Comparison of ENCODE assay signal across 10 cellular contexts in genomic region chr2:72888438-72889202, GRCh38. TPM values are rescaled to one million over a fixed set of nuclear protein-coding genes. Genes with fewer than 3 reads are reported as not detected.
A peak's percentile ranks its signal among the peaks of the same experiment; 100 is the strongest.
DNase-seq lines count a peak whose midpoint lies in the region; ATAC-seq, FAIRE-seq and TF ChIP-seq lines count a peak whose summit lies in the region.
"Had no signal": no experiment of that assay in that cellular context is flagged by ENCODE, and none has a peak within 500 bp of the region (broad histone marks: within the 10 kb centered on the region; RNA-seq: fewer than 3 reads in every experiment).

No MANE protein-coding gene starts in this region.

- H3K9me3 Mint-ChIP-seq in activated CD8-positive, alpha-beta T cell treated with anti-CD3 and anti-CD28 coated beads for 36 hours: no peaks in the 10 kb centered on the region
- H3K9me3 Mint-ChIP-seq in activated CD8-positive, alpha-beta T cell treated with anti-CD3 and anti-CD28 coated beads, Interleukin-2, amount 10 ng/mL, durations not matched to agents 7 days and 5 days (ENCODE audit: insufficient read depth): no peaks in the 10 kb centered on the region
- no peaks in the 10 kb centered on the region for H3K9me3 Mint-ChIP-seq in activated CD4-positive, alpha-beta memory T cell treated with anti-CD3 and anti-CD28 coated beads, Interleukin-2, amount 10 ng/mL, durations not matched to agents 7 days and 5 days

- CTCF ChIA-PET in activated CD8-positive, alpha-beta T cell treated with anti-CD3 and anti-CD28 coated beads for 36 hours (lab: Charles Lee): interaction anchor here (0.6 to 3.2 kb wide), 30 partner anchors 9 to 268 kb away, joined by 3 to 33 read pairs (median 5); partner anchors contain the start of gene EMX1
- CTCF ChIA-PET in activated CD8-positive, alpha-beta T cell treated with anti-CD3 and anti-CD28 coated beads, Interleukin-2, amount 10 ng/mL, durations not matched to agents 7 days and 5 days (lab: Charles Lee): interaction anchor here (0.7 to 3.2 kb wide), 14 partner anchors 20 to 304 kb away, joined by 3 to 18 read pairs (median 5); partner anchors contain the start of gene EMX1
- CTCF ChIA-PET in activated CD4-positive, alpha-beta memory T cell treated with anti-CD3 and anti-CD28 coated beads, Interleukin-2, amount 10 ng/mL, durations not matched to agents 7 days and 5 days (lab: Charles Lee): interaction anchor here (0.6 to 3.1 kb wide), 22 partner anchors 12 to 405 kb away, joined by 3 to 15 read pairs (median 4); partner anchors contain the start of gene EGR4
- CTCF ChIA-PET in HepG2 (lab: Yijun Ruan, JAX; ENCODE audit: low intra/inter-chr PET ratio, low total read pairs): interaction anchor here (1.2 to 3.3 kb wide), 3 partner anchors 26 to 118 kb away, joined by 3 to 14 read pairs (median 13); no protein-coding TSS in a partner anchor

- H3K4me1 ChIP-seq in HepG2 (ENCODE audit: insufficient read depth, low read length) (peaks cover 42% of the 10 kb centered on the region), subcutaneous abdominal adipose tissue (ENCODE audit: control insufficient read depth in 5 of 5, insufficient read depth in 5 of 5, low read length in 5 of 5) (peaks cover 2 to 47% (median 27%) of the 10 kb centered on the region in 5 donors)

- H3K36me3 ChIP-seq in HepG2 (replicated peaks in 1 of 2; ENCODE audit: control insufficient read depth in 1 of 2, insufficient read depth in 2 of 2, low read length in 2 of 2) (peaks cover 9 to 20% of the 10 kb centered on the region in 2 experiments), subcutaneous abdominal adipose tissue (ENCODE audit: control insufficient read depth in 5 of 5, insufficient read depth in 5 of 5, low read length in 5 of 5) (peaks cover 0 to 29% (median 15%) of the 10 kb centered on the region in 5 donors)

- in situ Hi-C loops in HepG2 (cut with HindIII; ENCODE audit: extremely low pct_ligation_motif_present, low pct_unique_long_range_greater_than_20kb): no loop called here

- no peak; the same call in 1 of the 2 replicates for TF ChIP-seq RAD21 in HepG2 (CRISPR knock-in tag; IDR thresholded peaks at IDR 0.05)

- POLR2A ChIA-PET in activated CD8-positive, alpha-beta T cell treated with anti-CD3 and anti-CD28 coated beads for 36 hours (lab: Charles Lee): no interaction called here
- POLR2A ChIA-PET in activated CD8-positive, alpha-beta T cell treated with anti-CD3 and anti-CD28 coated beads, Interleukin-2, amount 10 ng/mL, durations not matched to agents 7 days and 5 days (lab: Charles Lee): interaction anchor here (0.6 kb wide), 1 partner anchor 43 kb away, joined by 3 read pairs; no protein-coding TSS in a partner anchor
- POLR2A ChIA-PET in activated CD4-positive, alpha-beta memory T cell treated with anti-CD3 and anti-CD28 coated beads, Interleukin-2, amount 10 ng/mL, durations not matched to agents 7 days and 5 days (lab: Charles Lee): no interaction called here
- POLR2A ChIA-PET in HepG2 (lab: Yijun Ruan, JAX): interaction anchor here (0.9 to 2.2 kb wide), 5 partner anchors 28 to 183 kb away, joined by 3 to 13 read pairs (median 3); partner anchors contain the start of genes EMX1 and SFXN5

- H3K27ac Mint-ChIP-seq in activated CD8-positive, alpha-beta T cell treated with anti-CD3 and anti-CD28 coated beads for 36 hours: no peak overlapping the region
- H3K27ac Mint-ChIP-seq in activated CD8-positive, alpha-beta T cell treated with anti-CD3 and anti-CD28 coated beads, Interleukin-2, amount 10 ng/mL, durations not matched to agents 7 days and 5 days: no peak overlapping the region
- no peak overlapping the region for H3K27ac Mint-ChIP-seq in activated CD4-positive, alpha-beta memory T cell treated with anti-CD3 and anti-CD28 coated beads, Interleukin-2, amount 10 ng/mL, durations not matched to agents 7 days and 5 days

- H3K4me3 ChIP-seq in HepG2 (replicated peaks in 1 of 3; ENCODE audit: insufficient read depth in 1 of 3, low read depth in 2 of 3, low read length in 3 of 3): peak overlapping the region; percentile 66 to 79 (median 70)
- H3K4me3 ChIP-seq in subcutaneous abdominal adipose tissue (ENCODE audit: low read depth in 1 of 5, low read length in 5 of 5): peak overlapping the region; percentile 72 to 81 (median 76)

- peak; percentile 36 to 63; a peak in 3 of 4 replicates for TF ChIP-seq POLR2A in HepG2 (IDR thresholded peaks at IDR 0.05; ENCODE audit: insufficient read depth in 1 of 2, low read depth in 2 of 2, low read length in 2 of 2)

- TF ChIP-seq CTCF in activated CD8-positive, alpha-beta T cell treated with anti-CD3 and anti-CD28 coated beads for 36 hours (IDR thresholded peaks at IDR 0.05): no peak
- no peak for TF ChIP-seq CTCF in HepG2 (CRISPR knock-in tag; IDR thresholded peaks at IDR 0.05)

- peaks cover 11% of the 10 kb centered on the region for H3K36me3 Mint-ChIP-seq in activated CD8-positive, alpha-beta T cell treated with anti-CD3 and anti-CD28 coated beads for 36 hours (ENCODE audit: low read depth)
- no peaks in the 10 kb centered on the region for H3K36me3 Mint-ChIP-seq in activated CD8-positive, alpha-beta T cell treated with anti-CD3 and anti-CD28 coated beads, Interleukin-2, amount 10 ng/mL, durations not matched to agents 7 days and 5 days (ENCODE audit: low read depth)
- H3K36me3 Mint-ChIP-seq in activated CD4-positive, alpha-beta memory T cell treated with anti-CD3 and anti-CD28 coated beads, Interleukin-2, amount 10 ng/mL, durations not matched to agents 7 days and 5 days (ENCODE audit: low read depth): no peaks in the 10 kb centered on the region

- no peak overlapping the region for H2AFZ ChIP-seq in HepG2 (ENCODE audit: low read length)

- peak overlapping the region; percentile 69 for H3K27ac ChIP-seq in HepG2 (ENCODE audit: extremely low read length, insufficient read depth, low read length)
- no peak overlapping the region for H3K27ac ChIP-seq in subcutaneous abdominal adipose tissue (ENCODE audit: low read depth, low read length)

- DNase-seq in activated CD8-positive, alpha-beta T cell treated with anti-CD3 and anti-CD28 coated beads for 36 hours: no peak
- no peak for DNase-seq in activated CD8-positive, alpha-beta T cell treated with anti-CD3 and anti-CD28 coated beads, Interleukin-2, amount 10 ng/mL, durations not matched to agents 7 days and 5 days
- no peak for DNase-seq in activated CD4-positive, alpha-beta memory T cell treated with anti-CD3 and anti-CD28 coated beads, Interleukin-2, amount 10 ng/mL, durations not matched to agents 7 days and 5 days
- DNase-seq in HepG2 (ENCODE audit: low spot score): peak; percentile 87
- DNase-seq in NCI-H345 treated with DMSO at 0.1 percent for 48 hours (lab: John Stamatoyannopoulos, UW; ENCODE audit: unreplicated experiment): no peak

- H3K27me3 Mint-ChIP-seq in activated CD8-positive, alpha-beta T cell treated with anti-CD3 and anti-CD28 coated beads for 36 hours: peaks cover 46% of the 10 kb centered on the region
- peaks cover 36% of the 10 kb centered on the region for H3K27me3 Mint-ChIP-seq in activated CD8-positive, alpha-beta T cell treated with anti-CD3 and anti-CD28 coated beads, Interleukin-2, amount 10 ng/mL, durations not matched to agents 7 days and 5 days (ENCODE audit: low read depth)
- peaks cover 42% of the 10 kb centered on the region for H3K27me3 Mint-ChIP-seq in activated CD4-positive, alpha-beta memory T cell treated with anti-CD3 and anti-CD28 coated beads, Interleukin-2, amount 10 ng/mL, durations not matched to agents 7 days and 5 days

- ATAC-seq in activated CD8-positive, alpha-beta T cell treated with anti-CD3 and anti-CD28 coated beads for 36 hours: no peak
- no peak for ATAC-seq in activated CD8-positive, alpha-beta T cell treated with anti-CD3 and anti-CD28 coated beads, Interleukin-2, amount 10 ng/mL, durations not matched to agents 7 days and 5 days
- ATAC-seq in HepG2 (peak; percentile 65), HG03378 (IDR thresholded peaks at IDR 0.05; ENCODE audit: unreplicated experiment) (no peak), HG02571 (IDR thresholded peaks at IDR 0.05; ENCODE audit: unreplicated experiment) (no peak)

- intact Hi-C loops in activated CD8-positive, alpha-beta T cell treated with anti-CD3 and anti-CD28 coated beads for 36 hours (cut with micrococcal nuclease): no loop called here
- intact Hi-C loops in HepG2 (cut with micrococcal nuclease; ENCODE audit: unreplicated experiment): loop anchor here (1.0 kb wide), 1 partner anchor 117 kb away; no protein-coding TSS in a partner anchor

- peak in 1 of 2 experiments; percentile 72; a peak in 2 of 4 replicates for TF ChIP-seq EP300 in HepG2 (IDR thresholded peaks at IDR 0.05; ENCODE audit: low read depth in 2 of 2, low read length in 2 of 2)
- TF ChIP-seq EP300 in HepG2 (CRISPR knock-in tag; IDR thresholded peaks at IDR 0.05; ENCODE audit: borderline replicate concordance): peak; percentile 17; the same call in 1 of the 2 replicates

- H3K9me3 ChIP-seq in HepG2 (ENCODE audit: low read length) (no peaks in the 10 kb centered on the region), subcutaneous abdominal adipose tissue (ENCODE audit: control insufficient read depth in 5 of 5, low read length in 5 of 5) (no peaks in the 10 kb centered on the region)
- H3K9me3 ChIP-seq: testis had no signal

- no peaks in the 10 kb centered on the region; a peak in 1 of 5 replicates for H3K27me3 ChIP-seq in HepG2 (ENCODE audit: control insufficient read depth in 1 of 2, insufficient read depth in 2 of 2, low read length in 2 of 2)
- H3K27me3 ChIP-seq in subcutaneous abdominal adipose tissue (ENCODE audit: control insufficient read depth in 5 of 5, insufficient read depth in 4 of 5, low read length in 5 of 5): no peaks in the 10 kb centered on the region
- H3K27me3 ChIP-seq: testis had no signal

- H4K20me1 ChIP-seq in HepG2 (ENCODE audit: insufficient read depth, low read length): peaks cover 23% of the 10 kb centered on the region

- no TSS peak for BruUV-seq in HepG2 (replicated peaks; lab: Mats Ljungman, UMichigan)

- H3K9ac ChIP-seq in HepG2 (ENCODE audit: insufficient read depth, low read depth, low read length) (peak overlapping the region; percentile 72), subcutaneous abdominal adipose tissue (ENCODE audit: low read length in 5 of 5) (peak overlapping the region in 3 of 5 donors; percentile 17 to 88 (median 84))

- H3K4me2 ChIP-seq in HepG2 (ENCODE audit: low read depth, low read length): peak overlapping the region; percentile 97

- FAIRE-seq in HepG2 (lab: Jason Lieb, UNC): peak; percentile 97

- peaks cover 6% of the 10 kb centered on the region for H3K4me1 Mint-ChIP-seq in activated CD8-positive, alpha-beta T cell treated with anti-CD3 and anti-CD28 coated beads for 36 hours (ENCODE audit: low read depth)
- H3K4me1 Mint-ChIP-seq in activated CD8-positive, alpha-beta T cell treated with anti-CD3 and anti-CD28 coated beads, Interleukin-2, amount 10 ng/mL, durations not matched to agents 7 days and 5 days (ENCODE audit: low read depth): peaks cover 2% of the 10 kb centered on the region
- peaks cover 6% of the 10 kb centered on the region for H3K4me1 Mint-ChIP-seq in activated CD4-positive, alpha-beta memory T cell treated with anti-CD3 and anti-CD28 coated beads, Interleukin-2, amount 10 ng/mL, durations not matched to agents 7 days and 5 days

- H3K79me2 ChIP-seq in HepG2 (ENCODE audit: insufficient read depth, low read length): peaks cover 4% of the 10 kb centered on the region

- WGBS in HepG2 (ENCODE audit: low lambda C conversion rate): 14% methylated on average over 11 of the region's 11 CpGs

- H3K4me3 Mint-ChIP-seq in activated CD8-positive, alpha-beta T cell treated with anti-CD3 and anti-CD28 coated beads for 36 hours: peak overlapping the region; percentile 72
- no peak overlapping the region for H3K4me3 Mint-ChIP-seq in activated CD8-positive, alpha-beta T cell treated with anti-CD3 and anti-CD28 coated beads, Interleukin-2, amount 10 ng/mL, durations not matched to agents 7 days and 5 days
- H3K4me3 Mint-ChIP-seq in activated CD4-positive, alpha-beta memory T cell treated with anti-CD3 and anti-CD28 coated beads, Interleukin-2, amount 10 ng/mL, durations not matched to agents 7 days and 5 days: peak overlapping the region; percentile 39

RNA-seq across cellular contexts. Expression of gene SPR, which starts 1.4 kb away (rescaled TPM):
- 1 to 10 TPM; 7.8 to 9.4 TPM for total RNA-seq in activated CD8-positive, alpha-beta T cell treated with anti-CD3 and anti-CD28 coated beads for 36 hours
- under 1 TPM; 0.65 to 0.79 TPM for total RNA-seq in activated CD8-positive, alpha-beta T cell treated with anti-CD3 and anti-CD28 coated beads, Interleukin-2, amount 10 ng/mL, durations not matched to agents 7 days and 5 days
- total RNA-seq in activated CD4-positive, alpha-beta memory T cell treated with anti-CD3 and anti-CD28 coated beads, Interleukin-2, amount 10 ng/mL, durations not matched to agents 7 days and 5 days: under 1 TPM; 0.63 to 0.71 TPM
- total RNA-seq in HepG2 (2016; rRNA removed; fragmentation: Illumina TruSeq; extraction: Trizol): 85.0 and 96.0 TPM in 2 replicates
- 38.7 and 40.4 TPM in 2 replicates for total RNA-seq in HepG2 (2016; cell fraction: cytosol; rRNA removed; fragmentation: Illumina TruSeq; extraction: Trizol; ENCODE audit: low read depth)
- total RNA-seq in HepG2 (2016; cell fraction: insoluble cytoplasmic fraction; rRNA removed; fragmentation: Illumina TruSeq; extraction: Trizol): 80.0 and 95.9 TPM in 2 replicates
- total RNA-seq in HepG2 (2016; cell fraction: membrane; rRNA removed; fragmentation: Illumina TruSeq; extraction: Trizol): 62.4 and 65.7 TPM in 2 replicates
- 45.5 and 49.4 TPM in 2 replicates for total RNA-seq in HepG2 (2016; cell fraction: nucleus; rRNA removed; fragmentation: Illumina TruSeq; extraction: Trizol)
- polyA plus RNA-seq in HepG2 (2011; rRNA removed): 32.4 and 34.0 TPM in 2 replicates
- 36.8 and 38.2 TPM in 2 replicates for polyA plus RNA-seq in HepG2 (2011; cell fraction: cytosol; rRNA removed)
- polyA plus RNA-seq in HepG2 (2011; cell fraction: nucleus; rRNA removed): 13.3 and 15.7 TPM in 2 replicates
- polyA plus RNA-seq in HepG2 (2012): 30.9 and 32.8 TPM in 2 replicates
- polyA plus RNA-seq in HepG2 (2016; cell fraction: cytosol; fragmentation: Illumina TruSeq; extraction: Trizol; ENCODE audit: low read depth): 35.7 and 40.5 TPM in 2 replicates
- polyA plus RNA-seq in HepG2 (2016; cell fraction: insoluble cytoplasmic fraction; fragmentation: Illumina TruSeq; extraction: Trizol; ENCODE audit: low read depth): 74.6 and 78.4 TPM in 2 replicates
- polyA plus RNA-seq in HepG2 (2016; cell fraction: membrane; fragmentation: Illumina TruSeq; extraction: Trizol; ENCODE audit: low read depth): 47.2 and 51.0 TPM in 2 replicates
- 75.3 and 78.1 TPM in 2 replicates for polyA plus RNA-seq in HepG2 (2016; cell fraction: nucleus; fragmentation: Illumina TruSeq; extraction: Trizol; ENCODE audit: insufficient read depth, low read depth)
- 28.6 and 36.6 TPM in 2 replicates for polyA minus RNA-seq in HepG2 (2011; rRNA and poly(A)+ RNA removed; ENCODE audit: low replicate concordance)
- polyA minus RNA-seq in HepG2 (2011; cell fraction: cytosol; rRNA and poly(A)+ RNA removed): 12.9 and 13.5 TPM in 2 replicates
- 5.4 and 8.7 TPM in 2 replicates for polyA minus RNA-seq in HepG2 (2011; cell fraction: nucleus; rRNA and poly(A)+ RNA removed)

RNA-seq across cellular contexts. Expression of gene EMX1, which starts 28.7 kb away (rescaled TPM):
- total RNA-seq in activated CD8-positive, alpha-beta T cell treated with anti-CD3 and anti-CD28 coated beads for 36 hours: not detected
- not detected for total RNA-seq in activated CD8-positive, alpha-beta T cell treated with anti-CD3 and anti-CD28 coated beads, Interleukin-2, amount 10 ng/mL, durations not matched to agents 7 days and 5 days
- total RNA-seq in activated CD4-positive, alpha-beta memory T cell treated with anti-CD3 and anti-CD28 coated beads, Interleukin-2, amount 10 ng/mL, durations not matched to agents 7 days and 5 days: not detected
- total RNA-seq in HepG2 (2016; rRNA removed; fragmentation: Illumina TruSeq; extraction: Trizol): 3.9 and 4.9 TPM in 2 replicates
- total RNA-seq in HepG2 (2016; cell fraction: cytosol; rRNA removed; fragmentation: Illumina TruSeq; extraction: Trizol; ENCODE audit: low read depth): 1.4 and 3.6 TPM in 2 replicates
- 3.5 and 4.5 TPM in 2 replicates for total RNA-seq in HepG2 (2016; cell fraction: insoluble cytoplasmic fraction; rRNA removed; fragmentation: Illumina TruSeq; extraction: Trizol)
- total RNA-seq in HepG2 (2016; cell fraction: membrane; rRNA removed; fragmentation: Illumina TruSeq; extraction: Trizol): 3.1 and 4.4 TPM in 2 replicates
- total RNA-seq in HepG2 (2016; cell fraction: nucleus; rRNA removed; fragmentation: Illumina TruSeq; extraction: Trizol): 2.2 and 2.3 TPM in 2 replicates
- polyA plus RNA-seq in HepG2 (2011; rRNA removed): 0.62 and 0.63 TPM in 2 replicates
- polyA plus RNA-seq in HepG2 (2011; cell fraction: cytosol; rRNA removed): 0.30 and 0.45 TPM in 2 replicates
- 1.3 and 2.0 TPM in 2 replicates for polyA plus RNA-seq in HepG2 (2011; cell fraction: nucleus; rRNA removed)
- 0.61 and 0.76 TPM in 2 replicates for polyA plus RNA-seq in HepG2 (2012)
- polyA plus RNA-seq in HepG2 (2016; cell fraction: cytosol; fragmentation: Illumina TruSeq; extraction: Trizol; ENCODE audit: low read depth): 1.7 and 2.7 TPM in 2 replicates
- 4.2 and 5.5 TPM in 2 replicates for polyA plus RNA-seq in HepG2 (2016; cell fraction: insoluble cytoplasmic fraction; fragmentation: Illumina TruSeq; extraction: Trizol; ENCODE audit: low read depth)
- polyA plus RNA-seq in HepG2 (2016; cell fraction: membrane; fragmentation: Illumina TruSeq; extraction: Trizol; ENCODE audit: low read depth): 4.4 and 4.5 TPM in 2 replicates
- 6.4 and 7.2 TPM in 2 replicates for polyA plus RNA-seq in HepG2 (2016; cell fraction: nucleus; fragmentation: Illumina TruSeq; extraction: Trizol; ENCODE audit: insufficient read depth, low read depth)
- polyA minus RNA-seq in HepG2 (2011; rRNA and poly(A)+ RNA removed; ENCODE audit: low replicate concordance): 0.58 TPM in 1 of 2 replicates, not detected in the other
- polyA minus RNA-seq in HepG2 (2011; cell fraction: cytosol; rRNA and poly(A)+ RNA removed): 0.79 TPM in 1 of 2 replicates, not detected in the other
- polyA minus RNA-seq in HepG2 (2011; cell fraction: nucleus; rRNA and poly(A)+ RNA removed): 0.64 and 0.87 TPM in 2 replicates
- total RNA-seq: fibroblast of lung had no signal
- polyA plus RNA-seq: fibroblast of lung had no signal

Comparison
In these comparisons a context has a peak if more than half of its experiments do, and no peak if none do; other contexts are left out.
1. POLR2A ChIA-PET loops: an anchor here in activated CD8-positive, alpha-beta T cell treated with anti-CD3 and anti-CD28 coated beads, Interleukin-2, amount 10 ng/mL, durations not matched to agents 7 days and 5 days (0.6 kb wide) and HepG2 (0.9 to 2.2 kb wide); none called in activated CD8-positive, alpha-beta T cell treated with anti-CD3 and anti-CD28 coated beads for 36 hours and activated CD4-positive, alpha-beta memory T cell treated with anti-CD3 and anti-CD28 coated beads, Interleukin-2, amount 10 ng/mL, durations not matched to agents 7 days and 5 days.